30 cellular contexts compared by ENCODE assay signal in genomic region chr3:33331414-33331813, GRCh38. TPM values are rescaled to one million over a fixed set of nuclear protein-coding genes. Genes with fewer than 3 reads are reported as not detected.
A peak's percentile ranks its signal among the peaks of the same experiment; 100 is the strongest.
DNase-seq lines count a peak whose midpoint lies in the region; ATAC-seq and TF ChIP-seq lines count a peak whose summit lies in the region.
"Had no signal": no experiment of that assay in that cellular context is flagged by ENCODE, and none has a peak within 500 bp of the region (broad histone marks: within the 10 kb centered on the region; RNA-seq: fewer than 3 reads in every experiment).

No MANE protein-coding gene starts in this region.

- H3K9ac ChIP-seq in mesenchymal stem cell (ENCODE audit: low read length): no peak overlapping the region
- H3K9ac ChIP-seq: BLaER1 treated with 17β-estradiol and CSF1 and Interleukin-3, amounts not matched to agents 10 nM and 100 nM had no signal

- POLR2A ChIA-PET in AG04449 (lab: Yijun Ruan, JAX): no interaction called here

- H3K23ac ChIP-seq in mesenchymal stem cell (ENCODE audit: low read length in 2 of 2): no peak overlapping the region

- DNase-seq in AG04449 (ENCODE audit: low read depth, low spot score) (peak; percentile 16), GM04504 (ENCODE audit: low read depth) (peak; percentile 12), astrocyte of the spinal cord (ENCODE audit: low read depth, low spot score) (peak; percentile 14), foreskin melanocyte (peak; percentile 40), mesenchymal stem cell (no peak), right lobe of liver (no peak)
- DNase-seq: activated CD4-positive, alpha-beta T cell treated with anti-CD3 and anti-CD28 coated beads for 36 hours; activated T-cell treated with anti-CD3 and anti-CD28 coated beads, Interleukin-2, amount 50 U/mL, for 24 hours; adrenal gland; Caco-2; DND-41; immature natural killer cell; Kasumi-1; midbrain; natural killer cell; NCI-H1694; NCI-H2171 treated with DMSO at 0.1 percent for 48 hours; NCI-H526; ovary; stimulated activated naive CD8-positive, alpha-beta T cell treated with anti-CD3 and anti-CD28 coated beads, Interleukin-15, amount 100 ng/mL, for 72 hours; T-helper 2 cell; trophoblast cell had no signal

- peaks cover 26% of the 10 kb centered on the region for H3K9me3 ChIP-seq in mesenchymal stem cell (ENCODE audit: control insufficient read depth, low read length)
- peaks cover 0 to 6% (median 2%) of the 10 kb centered on the region in 4 donors for H3K9me3 ChIP-seq in right lobe of liver
- H3K9me3 ChIP-seq: ovary had no signal

- no peak overlapping the region for H3K18ac ChIP-seq in mesenchymal stem cell (ENCODE audit: low read depth in 1 of 2, low read length in 2 of 2)

- TF ChIP-seq CTCF in AG04449 (IDR thresholded peaks at IDR 0.05; ENCODE audit: insufficient read depth, low read length, missing control alignments): no peak
- TF ChIP-seq CTCF in astrocyte of the spinal cord (IDR thresholded peaks at IDR 0.05; ENCODE audit: low read depth, low read length): no peak
- TF ChIP-seq CTCF in right lobe of liver (IDR thresholded peaks at IDR 0.05): no peak

- H3K4ac ChIP-seq in mesenchymal stem cell (ENCODE audit: low read depth in 1 of 2, low read length in 2 of 2): no peak overlapping the region

- H4K91ac ChIP-seq in mesenchymal stem cell (ENCODE audit: low read length): no peak overlapping the region

- CTCF ChIA-PET in AG04449 (lab: Yijun Ruan, JAX): no interaction called here

- H3K79me1 ChIP-seq in mesenchymal stem cell (replicated peaks; ENCODE audit: low read length, poor library complexity, severe bottlenecking): peaks cover 5% of the 10 kb centered on the region

- H2AK5ac ChIP-seq in mesenchymal stem cell (ENCODE audit: low read length, severe bottlenecking): no peak overlapping the region

- intact Hi-C loops in right lobe of liver (cut with DNase I): no loop called here

- H3K14ac ChIP-seq in mesenchymal stem cell (ENCODE audit: low read length in 2 of 2): no peak overlapping the region

- no peak overlapping the region for H4K8ac ChIP-seq in mesenchymal stem cell (ENCODE audit: low read length)

- ATAC-seq in GM18517 (IDR thresholded peaks at IDR 0.05; ENCODE audit: unreplicated experiment) (no peak), GM21576 (IDR thresholded peaks at IDR 0.05; ENCODE audit: unreplicated experiment) (no peak), right lobe of liver (no peak)
- ATAC-seq: activated CD4-positive, alpha-beta T cell treated with anti-CD3 and anti-CD28 coated beads for 36 hours; natural killer cell; stimulated activated naive CD8-positive, alpha-beta T cell treated with anti-CD3 and anti-CD28 coated beads, Interleukin-15, amount 100 ng/mL, for 72 hours had no signal

- H3K36me3 ChIP-seq in mesenchymal stem cell (ENCODE audit: control insufficient read depth in 1 of 2, insufficient read depth in 2 of 2, low read depth in 1 of 2, low read length in 2 of 2) (no peaks in the 10 kb centered on the region), right lobe of liver (no peaks in the 10 kb centered on the region)
- H3K36me3 ChIP-seq: adrenal gland; BLaER1 treated with 17β-estradiol and CSF1 and Interleukin-3, amounts not matched to agents 10 nM and 100 nM; cardiac muscle cell; ovary had no signal

- no peak overlapping the region for H3K4me2 ChIP-seq in mesenchymal stem cell (ENCODE audit: low read length, poor library complexity, severe bottlenecking)
- H3K4me2 ChIP-seq: BLaER1 treated with 17β-estradiol and CSF1 and Interleukin-3, amounts not matched to agents 10 nM and 100 nM; hepatocyte had no signal

- H3K27ac ChIP-seq in mesenchymal stem cell (ENCODE audit: low read length, poor library complexity, severe bottlenecking) (no peak overlapping the region), right lobe of liver (no peak overlapping the region)
- H3K27ac ChIP-seq: 22Rv1; adrenal gland; BLaER1 treated with 17β-estradiol and CSF1 and Interleukin-3, amounts not matched to agents 10 nM and 100 nM; cardiac muscle cell; hepatocyte; HL-60; ovary had no signal

- no peaks in the 10 kb centered on the region for H3K4me1 ChIP-seq in mesenchymal stem cell (ENCODE audit: control insufficient read depth, insufficient read depth, low read depth, low read length)
- H3K4me1 ChIP-seq in right lobe of liver: no peaks in the 10 kb centered on the region
- H3K4me1 ChIP-seq: adrenal gland; BLaER1 treated with 17β-estradiol and CSF1 and Interleukin-3, amounts not matched to agents 10 nM and 100 nM; Caco-2 had no signal

- in situ Hi-C loops in astrocyte of the spinal cord (cut with HindIII; ENCODE audit: low sequenced_read_pairs): no loop called here

- TF ChIP-seq POLR2A in right lobe of liver (IDR thresholded peaks at IDR 0.05): no peak

- H2BK5ac ChIP-seq in mesenchymal stem cell (ENCODE audit: low read depth, low read length, poor library complexity, severe bottlenecking): no peak overlapping the region

- no peaks in the 10 kb centered on the region for H3K27me3 ChIP-seq in mesenchymal stem cell (ENCODE audit: control insufficient read depth in 1 of 2, insufficient read depth in 1 of 2, low read length in 2 of 2)
- H3K27me3 ChIP-seq in right lobe of liver: no peaks in the 10 kb centered on the region
- H3K27me3 ChIP-seq: adrenal gland; BLaER1 treated with 17β-estradiol and CSF1 and Interleukin-3, amounts not matched to agents 10 nM and 100 nM; cardiac muscle cell; hepatocyte; ovary had no signal

- no peak overlapping the region for H3K4me3 ChIP-seq in AG04449 (ENCODE audit: low read depth, low read length)
- H3K4me3 ChIP-seq in astrocyte of the spinal cord (ENCODE audit: low read depth, low read length): no peak overlapping the region
- H3K4me3 ChIP-seq in mesenchymal stem cell (ENCODE audit: insufficient read depth in 1 of 2, low read depth in 1 of 2, low read length in 2 of 2): no peak overlapping the region
- no peak overlapping the region for H3K4me3 ChIP-seq in right lobe of liver
- H3K4me3 ChIP-seq: adrenal gland; BLaER1 treated with 17β-estradiol and CSF1 and Interleukin-3, amounts not matched to agents 10 nM and 100 nM; cardiac muscle cell; hepatocyte; ovary had no signal

- H2BK120ac ChIP-seq in mesenchymal stem cell (ENCODE audit: low read depth, low read length): no peak overlapping the region

- no peak overlapping the region for H2AFZ ChIP-seq in mesenchymal stem cell (ENCODE audit: low read depth, low read length)
- H2AFZ ChIP-seq: hepatocyte had no signal

- H2BK15ac ChIP-seq in mesenchymal stem cell (ENCODE audit: low read depth, poor library complexity, severe bottlenecking): no peak overlapping the region

- no peak overlapping the region for H2BK12ac ChIP-seq in mesenchymal stem cell (ENCODE audit: low read length in 2 of 2)

- 100% methylated on average over 1 of the region's 2 CpGs for WGBS in mesenchymal stem cell
- WGBS in right lobe of liver (ENCODE audit: insufficient coverage, low coverage, low lambda C conversion rate, missing lambda C conversion rate): 74% methylated on average over 2 of the region's 2 CpGs

RNA-seq across cellular contexts. Expression of gene FBXL2, which starts 54.2 kb away (rescaled TPM):
- 9.6 TPM for polyA plus RNA-seq in mesenchymal stem cell (2013, experiment 1 of 2)
- polyA plus RNA-seq in mesenchymal stem cell (2013, experiment 2 of 2): 9.5 TPM
- total RNA-seq in right lobe of liver: under 1 TPM; 0.06 to 0.43 (median 0.31) TPM
- total RNA-seq: activated CD8-positive, alpha-beta memory T cell treated with anti-CD3 and anti-CD28 coated beads for 36 hours; natural killer cell had no signal

Comparison
In these comparisons a context has a peak if more than half of its experiments do, and no peak if none do; other contexts are left out.
1. DNase-seq: peak in AG04449 (single experiment), GM04504 (single experiment), astrocyte of the spinal cord (single experiment) and foreskin melanocyte (single experiment); none in mesenchymal stem cell (single experiment) and right lobe of liver (0 of 3).